In genomic region chr7:93392984-93393383, GRCh38 we compare ENCODE assay signal across 1 cellular context.
TF ChIP-seq lines count a peak whose summit lies in the region.

No MANE protein-coding gene starts in this region.

TF ChIP-seq in H1, 55 proteins besides CTCF, POLR2A, EP300 and RAD21 (continued from another document):
- TF ChIP-seq CHD7 (IDR thresholded peaks at IDR 0.05; ENCODE audit: insufficient replicate concordance, low read length) (no peak), ATF3 (IDR thresholded peaks at IDR 0.05; ENCODE audit: insufficient read depth, low read depth, low read length) (no peak), RXRA (IDR thresholded peaks at IDR 0.05; ENCODE audit: insufficient read depth, low read depth, low read length) (no peak), SP1 (IDR thresholded peaks at IDR 0.05; ENCODE audit: low read depth, low read length) (no peak), CBX5 (IDR thresholded peaks at IDR 0.05; ENCODE audit: low read depth, low read length) (no peak)
